Comparison of ENCODE assay signal across 25 cellular contexts in genomic region chr17:64124609-64125008, GRCh38.
"Had no signal": no experiment of that assay in that cellular context is flagged by ENCODE, and none has a peak within 500 bp of the region (broad histone marks: within the 10 kb centered on the region; RNA-seq: fewer than 3 reads in every experiment).

No MANE protein-coding gene starts in this region.

- H3K27ac Mint-ChIP-seq: activated naive CD8-positive, alpha-beta T cell treated with anti-CD3 and anti-CD28 coated beads, Interleukin-2, amount 10 ng/mL, durations not matched to agents 7 days and 5 days had no signal

- H3K4me3 Mint-ChIP-seq: activated naive CD8-positive, alpha-beta T cell treated with anti-CD3 and anti-CD28 coated beads, Interleukin-2, amount 10 ng/mL, durations not matched to agents 7 days and 5 days had no signal

- H3K27me3 Mint-ChIP-seq: activated CD4-positive, alpha-beta memory T cell treated with anti-CD3 and anti-CD28 coated beads, Interleukin-2, amount 10 ng/mL, durations not matched to agents 7 days and 5 days; activated CD4-positive, alpha-beta T cell treated with anti-CD3 and anti-CD28 coated beads for 36 hours had no signal

- H3K36me3 ChIP-seq: ascending aorta, MG63 had no signal

- H3K4me3 ChIP-seq: ascending aorta, body of pancreas, MG63, SK-N-MC had no signal

- H3K27me3 ChIP-seq: ascending aorta, body of pancreas, MG63 had no signal

- DNase-seq: activated CD4-positive, alpha-beta memory T cell treated with anti-CD3 and anti-CD28 coated beads, Interleukin-2, amount 10 ng/mL, durations not matched to agents 7 days and 5 days; activated CD4-positive, alpha-beta T cell treated with anti-CD3 and anti-CD28 coated beads for 36 hours; activated CD4-positive, alpha-beta T cell treated with anti-CD3 and anti-CD28 coated beads, Interleukin-2, amount 50 U/mL, for 1 hour; activated naive CD4-positive, alpha-beta T cell treated with anti-CD3 and anti-CD28 coated beads, Interleukin-2, amount 50 U/mL, for 16 hours; activated naive CD8-positive, alpha-beta T cell treated with anti-CD3 and anti-CD28 coated beads, Interleukin-2, amount 10 ng/mL, durations not matched to agents 7 days and 5 days; activated T-cell treated with anti-CD3 and anti-CD28 coated beads, Interleukin-2, amount 50 U/mL, for 1 hour; body of pancreas; central memory CD4-positive, alpha-beta T cell; MG63; NCI-H1105; NCI-H1436; NCI-H1694 treated with DMSO at 0.1 percent for 48 hours; NCI-H2029 treated with DMSO at 0.1 percent for 48 hours; NCI-H345; NCI-H510A; NCI-H526 treated with DMSO at 0.1 percent for 48 hours; NCI-H82; NK-92 treated with Interleukin-12 subunit alpha and Interleukin-12 subunit beta, amount 100 ng/mL, for 24 hours; OCI-M1; WERI-Rb-1 had no signal

- H3K9ac ChIP-seq: KMS-11 had no signal

- ATAC-seq: activated CD4-positive, alpha-beta T cell treated with anti-CD3 and anti-CD28 coated beads for 36 hours; body of pancreas; Panc1; Right ventricle myocardium inferior had no signal

- H3K27ac ChIP-seq: ascending aorta, SK-N-MC, WERI-Rb-1 had no signal

- H3K9me3 ChIP-seq: ascending aorta, body of pancreas, MG63 had no signal

- H3K9me3 Mint-ChIP-seq: activated CD4-positive, alpha-beta memory T cell treated with anti-CD3 and anti-CD28 coated beads, Interleukin-2, amount 10 ng/mL, durations not matched to agents 7 days and 5 days; activated naive CD8-positive, alpha-beta T cell treated with anti-CD3 and anti-CD28 coated beads, Interleukin-2, amount 10 ng/mL, durations not matched to agents 7 days and 5 days had no signal
